Comparison of ENCODE assay signal across 1 cellular context in genomic region chr5:57503433-57503832, GRCh38.
TF ChIP-seq lines count a peak whose summit lies in the region.

No MANE protein-coding gene starts in this region.

TF ChIP-seq in SK-N-SH, 30 proteins besides CTCF, POLR2A, EP300 and RAD21 (continued from another document):
- TF ChIP-seq RXRA (IDR thresholded peaks at IDR 0.05; ENCODE audit: borderline replicate concordance, low read depth) (peak; percentile 90; the same call in 1 of the 2 replicates), SIN3A (IDR thresholded peaks at IDR 0.05; ENCODE audit: borderline replicate concordance, low read depth, low read length) (peak; percentile 49; the same call in 1 of the 2 replicates), FOXJ3 (CRISPR knock-in tag; IDR thresholded peaks at IDR 0.05) (no peak), FOXM1 (IDR thresholded peaks at IDR 0.05; ENCODE audit: low read depth) (peak; percentile 90), MXI1 (IDR thresholded peaks at IDR 0.05; ENCODE audit: low read depth, low read length) (no peak), RFX5 (IDR thresholded peaks at IDR 0.05; ENCODE audit: low read length) (no peak), NFIC (IDR thresholded peaks at IDR 0.05; ENCODE audit: borderline replicate concordance) (peak; percentile 91), IRF3 (IDR thresholded peaks at IDR 0.05; ENCODE audit: low read depth, low read length) (no peak), ELF1 (IDR thresholded peaks at IDR 0.05) (0 out of 2 replicates have a peak, but pooled peaks have one; percentile 14), FOSL2 (IDR thresholded peaks at IDR 0.05; ENCODE audit: borderline replicate concordance, low read depth) (peak; percentile 35; the same call in 1 of the 2 replicates), POLR2AphosphoS5 (IDR thresholded peaks at IDR 0.05; ENCODE audit: low read depth, low read length) (peak; percentile 68; the same call in 1 of the 2 replicates), TAF1 (IDR thresholded peaks at IDR 0.05; ENCODE audit: borderline replicate concordance, low read depth, low read length) (no peak), MEF2A (IDR thresholded peaks at IDR 0.05; ENCODE audit: borderline replicate concordance, low read depth) (peak; percentile 82), USF1 (IDR thresholded peaks at IDR 0.05; ENCODE audit: borderline replicate concordance, low read depth) (no peak), GABPA (IDR thresholded peaks at IDR 0.05; ENCODE audit: low read depth) (no peak), MAX (IDR thresholded peaks at IDR 0.05; ENCODE audit: low read depth) (peak; percentile 21; the same call in 1 of the 2 replicates)
- TF ChIP-seq, protein P1, sequence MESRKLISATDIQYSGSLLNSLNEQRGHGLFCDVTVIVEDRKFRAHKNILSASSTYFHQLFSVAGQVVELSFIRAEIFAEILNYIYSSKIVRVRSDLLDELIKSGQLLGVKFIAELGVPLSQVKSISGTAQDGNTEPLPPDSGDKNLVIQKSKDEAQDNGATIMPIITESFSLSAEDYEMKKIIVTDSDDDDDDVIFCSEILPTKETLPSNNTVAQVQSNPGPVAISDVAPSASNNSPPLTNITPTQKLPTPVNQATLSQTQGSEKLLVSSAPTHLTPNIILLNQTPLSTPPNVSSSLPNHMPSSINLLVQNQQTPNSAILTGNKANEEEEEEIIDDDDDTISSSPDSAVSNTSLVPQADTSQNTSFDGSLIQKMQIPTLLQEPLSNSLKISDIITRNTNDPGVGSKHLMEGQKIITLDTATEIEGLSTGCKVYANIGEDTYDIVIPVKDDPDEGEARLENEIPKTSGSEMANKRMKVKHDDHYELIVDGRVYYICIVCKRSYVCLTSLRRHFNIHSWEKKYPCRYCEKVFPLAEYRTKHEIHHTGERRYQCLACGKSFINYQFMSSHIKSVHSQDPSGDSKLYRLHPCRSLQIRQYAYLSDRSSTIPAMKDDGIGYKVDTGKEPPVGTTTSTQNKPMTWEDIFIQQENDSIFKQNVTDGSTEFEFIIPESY (IDR thresholded peaks at IDR 0.05; ENCODE audit: borderline replicate concordance, low read depth) = peak; percentile 33; the same call in 1 of the 2 replicates
- TF ChIP-seq, protein P2, sequence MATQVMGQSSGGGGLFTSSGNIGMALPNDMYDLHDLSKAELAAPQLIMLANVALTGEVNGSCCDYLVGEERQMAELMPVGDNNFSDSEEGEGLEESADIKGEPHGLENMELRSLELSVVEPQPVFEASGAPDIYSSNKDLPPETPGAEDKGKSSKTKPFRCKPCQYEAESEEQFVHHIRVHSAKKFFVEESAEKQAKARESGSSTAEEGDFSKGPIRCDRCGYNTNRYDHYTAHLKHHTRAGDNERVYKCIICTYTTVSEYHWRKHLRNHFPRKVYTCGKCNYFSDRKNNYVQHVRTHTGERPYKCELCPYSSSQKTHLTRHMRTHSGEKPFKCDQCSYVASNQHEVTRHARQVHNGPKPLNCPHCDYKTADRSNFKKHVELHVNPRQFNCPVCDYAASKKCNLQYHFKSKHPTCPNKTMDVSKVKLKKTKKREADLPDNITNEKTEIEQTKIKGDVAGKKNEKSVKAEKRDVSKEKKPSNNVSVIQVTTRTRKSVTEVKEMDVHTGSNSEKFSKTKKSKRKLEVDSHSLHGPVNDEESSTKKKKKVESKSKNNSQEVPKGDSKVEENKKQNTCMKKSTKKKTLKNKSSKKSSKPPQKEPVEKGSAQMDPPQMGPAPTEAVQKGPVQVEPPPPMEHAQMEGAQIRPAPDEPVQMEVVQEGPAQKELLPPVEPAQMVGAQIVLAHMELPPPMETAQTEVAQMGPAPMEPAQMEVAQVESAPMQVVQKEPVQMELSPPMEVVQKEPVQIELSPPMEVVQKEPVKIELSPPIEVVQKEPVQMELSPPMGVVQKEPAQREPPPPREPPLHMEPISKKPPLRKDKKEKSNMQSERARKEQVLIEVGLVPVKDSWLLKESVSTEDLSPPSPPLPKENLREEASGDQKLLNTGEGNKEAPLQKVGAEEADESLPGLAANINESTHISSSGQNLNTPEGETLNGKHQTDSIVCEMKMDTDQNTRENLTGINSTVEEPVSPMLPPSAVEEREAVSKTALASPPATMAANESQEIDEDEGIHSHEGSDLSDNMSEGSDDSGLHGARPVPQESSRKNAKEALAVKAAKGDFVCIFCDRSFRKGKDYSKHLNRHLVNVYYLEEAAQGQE (IDR thresholded peaks at IDR 0.05; ENCODE audit: low read depth, low read length) = no peak
- TF ChIP-seq, protein P3, sequence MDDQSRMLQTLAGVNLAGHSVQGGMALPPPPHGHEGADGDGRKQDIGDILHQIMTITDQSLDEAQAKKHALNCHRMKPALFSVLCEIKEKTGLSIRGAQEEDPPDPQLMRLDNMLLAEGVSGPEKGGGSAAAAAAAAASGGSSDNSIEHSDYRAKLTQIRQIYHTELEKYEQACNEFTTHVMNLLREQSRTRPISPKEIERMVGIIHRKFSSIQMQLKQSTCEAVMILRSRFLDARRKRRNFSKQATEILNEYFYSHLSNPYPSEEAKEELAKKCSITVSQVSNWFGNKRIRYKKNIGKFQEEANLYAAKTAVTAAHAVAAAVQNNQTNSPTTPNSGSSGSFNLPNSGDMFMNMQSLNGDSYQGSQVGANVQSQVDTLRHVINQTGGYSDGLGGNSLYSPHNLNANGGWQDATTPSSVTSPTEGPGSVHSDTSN (IDR thresholded peaks at IDR 0.05) = peak; percentile 96
